In genomic region chr1:154846921-154847442, GRCh38 we compare ENCODE assay signal across 19 cellular contexts. TPM values are rescaled to one million over a fixed set of nuclear protein-coding genes. Genes with fewer than 3 reads are reported as not detected.
A peak's percentile ranks its signal among the peaks of the same experiment; 100 is the strongest.
DNase-seq lines count a peak whose midpoint lies in the region; ATAC-seq and TF ChIP-seq lines count a peak whose summit lies in the region.
"Had no signal": no experiment of that assay in that cellular context is flagged by ENCODE, and none has a peak within 500 bp of the region (broad histone marks: within the 10 kb centered on the region; RNA-seq: fewer than 3 reads in every experiment).

No MANE protein-coding gene starts in this region.

- H3K27me3 ChIP-seq in H7 (ENCODE audit: control insufficient read depth, insufficient read depth, low read length) = no peaks in the 10 kb centered on the region
- H3K27me3 ChIP-seq in dorsolateral prefrontal cortex = no peaks in the 10 kb centered on the region
- no peaks in the 10 kb centered on the region for H3K27me3 ChIP-seq in testis
- H3K27me3 ChIP-seq: thyroid gland had no signal

- H3K27ac ChIP-seq in dorsolateral prefrontal cortex (peak overlapping the region in 51 of 59 donors; percentile 1 to 84 (median 58)), substantia nigra (ENCODE audit: low read depth, low read length, poor library complexity, severe bottlenecking) (peak overlapping the region; percentile 71), testis (no peak overlapping the region)
- H3K27ac ChIP-seq: epithelial cell of prostate, prostate gland, thyroid gland had no signal

- intact Hi-C loops in dorsolateral prefrontal cortex (cut with DNase I) = no loop called here
- intact Hi-C loops in testis (cut with DNase I; ENCODE audit: low total_unique reads) = no loop called here

- WGBS in testis, 2 donors = 57 to 64% methylated on average over 14 of the region's 14 CpGs

- ATAC-seq in HG03108 (IDR thresholded peaks at IDR 0.05; ENCODE audit: unreplicated experiment) = no peak
- ATAC-seq in stimulated activated naive CD8-positive, alpha-beta T cell treated with anti-CD3 and anti-CD28 coated beads, Interleukin-15, Interleukin-2, amounts not matched to agents 100 U/mL and 50 U/mL, for 24 hours = no peak
- ATAC-seq: activated naive CD4-positive, alpha-beta T cell treated with anti-CD3 and anti-CD28 coated beads, Interleukin-2, amount 50 U/mL, for 72 hours; mucosa of descending colon; stimulated activated effector memory CD8-positive, alpha-beta T cell treated with anti-CD3 and anti-CD28 coated beads, Interleukin-12 subunit alpha, Interleukin-12 subunit beta, amount 100 ng/mL, for 72 hours had no signal

- no peaks in the 10 kb centered on the region for H3K9me3 ChIP-seq in testis
- H3K9me3 ChIP-seq: mucosa of descending colon, prostate gland, thyroid gland had no signal

- TF ChIP-seq CTCF in dorsolateral prefrontal cortex (IDR thresholded peaks at IDR 0.05 in 54 of 56, conservative IDR thresholded peaks at IDR 0.05 in 2 of 56; ENCODE audit: low read depth in 1 of 56, partially characterized antibody in 56 of 56) = no peak
- TF ChIP-seq CTCF in testis (IDR thresholded peaks at IDR 0.05) = no peak

- DNase-seq in H7 = peak; percentile 75
- peak in 8 of 10 donors; percentile 27 to 74 (median 64) for DNase-seq in dorsolateral prefrontal cortex
- DNase-seq in midbrain (lab: John Stamatoyannopoulos, UW) = peak; percentile 57
- DNase-seq in substantia nigra (lab: John Stamatoyannopoulos, UW) = peak in 47 of 49 donors; percentile 24 to 90 (median 68)
- no peak for DNase-seq in stimulated activated naive CD8-positive, alpha-beta T cell treated with anti-CD3 and anti-CD28 coated beads, Interleukin-15, Interleukin-2, amounts not matched to agents 100 U/mL and 50 U/mL, for 24 hours
- no peak for DNase-seq in testis
- DNase-seq: activated CD4-positive, alpha-beta memory T cell treated with anti-CD3 and anti-CD28 coated beads for 36 hours; activated CD4-positive, CD25-positive, alpha-beta regulatory T cell; activated CD8-positive, alpha-beta memory T cell treated with anti-CD3 and anti-CD28 coated beads, Interleukin-2, amount 50 U/mL, for 48 hours; CD4-positive, alpha-beta T cell; mucosa of descending colon; NCI-H446 treated with DMSO at 0.1 percent for 48 hours; thyroid gland had no signal

- H3K36me3 ChIP-seq in H7 (replicated peaks; ENCODE audit: control insufficient read depth, insufficient read depth, low read length) (no peaks in the 10 kb centered on the region), testis (ENCODE audit: low read depth, missing control alignments) (no peaks in the 10 kb centered on the region)
- H3K36me3 ChIP-seq: prostate gland, thyroid gland had no signal

- peaks cover 8% of the 10 kb centered on the region for H3K4me1 ChIP-seq in testis
- H3K4me1 ChIP-seq: prostate gland had no signal

- H3K4me3 ChIP-seq in H7 (ENCODE audit: insufficient read depth, low read depth, low read length) (no peak overlapping the region), dorsolateral prefrontal cortex (peak overlapping the region in 8 of 59 donors; percentile 3 to 59 (median 45)), testis (no peak overlapping the region)
- H3K4me3 ChIP-seq: mucosa of descending colon, prostate gland, smooth muscle cell, thyroid gland had no signal

- no peak for TF ChIP-seq POLR2A in testis (IDR thresholded peaks at IDR 0.05)

RNA-seq across cellular contexts. Expression of gene KCNN3, which starts 23.1 kb away (rescaled TPM):
- 0.18 and 0.62 TPM in 2 replicates for total RNA-seq in H7 (2014; rRNA removed; shearing (Covaris generic))
- total RNA-seq in dorsolateral prefrontal cortex = 10 to 100 TPM; 14.9 to 97.0 (median 32.4) TPM
- under 1 TPM; 0.24 to 0.56 TPM for total RNA-seq in testis
- polyA plus RNA-seq in testis (ENCODE audit: insufficient read depth, low read depth, low replicate concordance) = 0.78 TPM
- total RNA-seq: CD4-positive, alpha-beta T cell had no signal

Comparison
In these comparisons a context has a peak if more than half of its experiments do, and no peak if none do; other contexts are left out.
1. DNase-seq: peak in H7 (single experiment), dorsolateral prefrontal cortex (8 of 10), midbrain (single experiment) and substantia nigra (47 of 49); none in stimulated activated naive CD8-positive, alpha-beta T cell treated with anti-CD3 and anti-CD28 coated beads, Interleukin-15, Interleukin-2, amounts not matched to agents 100 U/mL and 50 U/mL, for 24 hours (single experiment) and testis (single experiment).
2. H3K27ac ChIP-seq: peak in dorsolateral prefrontal cortex (51 of 59) and substantia nigra (single experiment); none in testis (0 of 2).